In genomic region chr21:37552496-37553399, GRCh38 we compare ENCODE assay signal across 28 cellular contexts.
A peak's percentile ranks its signal among the peaks of the same experiment; 100 is the strongest.
DNase-seq lines count a peak whose midpoint lies in the region; ATAC-seq, FAIRE-seq and TF ChIP-seq lines count a peak whose summit lies in the region.
"Had no signal": no experiment of that assay in that cellular context is flagged by ENCODE, and none has a peak within 500 bp of the region (broad histone marks: within the 10 kb centered on the region; RNA-seq: fewer than 3 reads in every experiment).

No MANE protein-coding gene starts in this region.

- no peak overlapping the region for H3K4me2 ChIP-seq in astrocyte (ENCODE audit: low read length)
- H3K4me2 ChIP-seq in neural progenitor cell: no peak overlapping the region

- H3K79me2 ChIP-seq in astrocyte (ENCODE audit: insufficient read depth, low read length) (no peaks in the 10 kb centered on the region), neural progenitor cell (ENCODE audit: low read depth) (no peaks in the 10 kb centered on the region)

- WGBS in heart left ventricle, 4 donors: 54 to 72% (median 67%) methylated on average over 8 to 17 of the region's 17 CpGs
- WGBS in aorta, 2 donors: 72% methylated on average over 17 of the region's 17 CpGs

- H3K9ac ChIP-seq in astrocyte (ENCODE audit: low read length) (no peak overlapping the region), neural progenitor cell (no peak overlapping the region)

- no peak overlapping the region for H3K4me3 ChIP-seq in astrocyte (ENCODE audit: insufficient read depth, low read depth, low read length)
- no peak overlapping the region for H3K4me3 ChIP-seq in heart left ventricle
- H3K4me3 ChIP-seq in neural progenitor cell: no peak overlapping the region
- no peak overlapping the region for H3K4me3 ChIP-seq in aorta (ENCODE audit: low read length in 2 of 2)
- H3K4me3 ChIP-seq in CD8-positive, alpha-beta T cell (ENCODE audit: low read depth, low read length): no peak overlapping the region
- H3K4me3 ChIP-seq: HAP-1, right lobe of liver, vagina had no signal

- CTCF ChIA-PET in CD8-positive, alpha-beta T cell (lab: Charles Lee): no interaction called here

- no peak for DNase-seq in astrocyte (ENCODE audit: low read depth)
- peak in 4 of 5 donors; percentile 37 to 85 (median 51) for DNase-seq in heart left ventricle
- DNase-seq in neural progenitor cell (ENCODE audit: low spot score): no peak
- DNase-seq in aorta: peak in 1 of 2 donors; percentile 17
- DNase-seq in DMS114 treated with DMSO at 0.1 percent for 48 hours (lab: John Stamatoyannopoulos, UW; ENCODE audit: unreplicated experiment): no peak
- DNase-seq in CD8-positive, alpha-beta T cell: no peak
- DNase-seq: activated B cell treated with CpG ODN at 0.5 μM for 24 hours; activated CD4-positive, alpha-beta memory T cell treated with anti-CD3 and anti-CD28 coated beads, Interleukin-2, amount 10 ng/mL, durations not matched to agents 7 days and 5 days; activated naive CD4-positive, alpha-beta T cell treated with anti-CD3 and anti-CD28 coated beads for 36 hours; activated T-cell treated with anti-CD3 and anti-CD28 coated beads, Interleukin-2, amount 50 U/mL, for 1 hour; CD4-positive, alpha-beta memory T cell; DMS153; effector CD4-positive, alpha-beta T cell; erythroblast; foreskin keratinocyte; MM.1S; NCI-H1694; NCI-H2171; NCI-H526 treated with DMSO at 0.1 percent for 48 hours; occipital lobe; RPMI8226 had no signal

- no peaks in the 10 kb centered on the region for H3F3A ChIP-seq in neural progenitor cell (ENCODE audit: low read depth)

- no peak overlapping the region for H3K27ac Mint-ChIP-seq in astrocyte (ENCODE audit: unreplicated experiment)
- H3K27ac Mint-ChIP-seq in neural progenitor cell: peak overlapping the region; percentile 54
- no peak overlapping the region for H3K27ac Mint-ChIP-seq in CD8-positive, alpha-beta T cell
- H3K27ac Mint-ChIP-seq: activated B cell treated with CpG ODN at 0.5 μM for 24 hours; activated CD4-positive, alpha-beta memory T cell treated with anti-CD3 and anti-CD28 coated beads, Interleukin-2, amount 10 ng/mL, durations not matched to agents 7 days and 5 days; activated naive CD4-positive, alpha-beta T cell treated with anti-CD3 and anti-CD28 coated beads for 36 hours; stimulated activated memory B cell treated with anti-CD40 and anti-IgM and Interleukin-4, amounts not matched to agents 10 μg/mL and 1 μg/mL and 100 μg/mL, for 72 hours had no signal

- TF ChIP-seq CTCF in astrocyte (IDR thresholded peaks at IDR 0.05; ENCODE audit: insufficient read depth, low read depth, low read length): no peak
- no peak for TF ChIP-seq CTCF in heart left ventricle (IDR thresholded peaks at IDR 0.05)
- no peak for TF ChIP-seq CTCF in neural progenitor cell (IDR thresholded peaks at IDR 0.05)
- no peak for TF ChIP-seq CTCF in CD8-positive, alpha-beta T cell (IDR thresholded peaks at IDR 0.05)

- no peak for FAIRE-seq in astrocyte (lab: Jason Lieb, UNC)
- FAIRE-seq: keratinocyte had no signal

- H3K27me3 ChIP-seq in astrocyte (ENCODE audit: insufficient read depth, low read length) (no peaks in the 10 kb centered on the region), heart left ventricle (no peaks in the 10 kb centered on the region), neural progenitor cell (no peaks in the 10 kb centered on the region), aorta (ENCODE audit: control insufficient read depth in 1 of 2, insufficient read depth in 2 of 2, low read length in 1 of 2) (no peaks in the 10 kb centered on the region)
- H3K27me3 ChIP-seq in CD8-positive, alpha-beta T cell (ENCODE audit: insufficient read depth, low read length): no peaks in the 10 kb centered on the region
- H3K27me3 ChIP-seq: right lobe of liver, vagina had no signal

- H3K36me3 ChIP-seq in astrocyte (ENCODE audit: insufficient read depth, low read length): no peaks in the 10 kb centered on the region
- no peaks in the 10 kb centered on the region for H3K36me3 ChIP-seq in heart left ventricle
- no peaks in the 10 kb centered on the region for H3K36me3 ChIP-seq in neural progenitor cell
- no peaks in the 10 kb centered on the region for H3K36me3 ChIP-seq in aorta (ENCODE audit: control insufficient read depth in 1 of 2, insufficient read depth in 2 of 2, low read length in 1 of 2)
- H3K36me3 ChIP-seq in CD8-positive, alpha-beta T cell (ENCODE audit: insufficient read depth, low read length): no peaks in the 10 kb centered on the region
- H3K36me3 ChIP-seq: HAP-1, right lobe of liver, vagina had no signal

- H3K9me3 Mint-ChIP-seq in astrocyte (ENCODE audit: unreplicated experiment) (peaks cover 6% of the 10 kb centered on the region), neural progenitor cell (peaks cover 3% of the 10 kb centered on the region)
- H3K9me3 Mint-ChIP-seq in CD8-positive, alpha-beta T cell: no peaks in the 10 kb centered on the region
- H3K9me3 Mint-ChIP-seq: activated B cell treated with CpG ODN at 0.5 μM for 24 hours; activated CD4-positive, alpha-beta memory T cell treated with anti-CD3 and anti-CD28 coated beads, Interleukin-2, amount 10 ng/mL, durations not matched to agents 7 days and 5 days; activated naive CD4-positive, alpha-beta T cell treated with anti-CD3 and anti-CD28 coated beads for 36 hours; stimulated activated memory B cell treated with anti-CD40 and anti-IgM and Interleukin-4, amounts not matched to agents 10 μg/mL and 1 μg/mL and 100 μg/mL, for 72 hours had no signal

- peak; percentile 81 to 87 (median 84) for ATAC-seq in heart left ventricle
- peak; percentile 34 for ATAC-seq in aorta (ENCODE audit: low FRiP score)
- ATAC-seq in CD8-positive, alpha-beta T cell: no peak
- ATAC-seq in HG03139 (IDR thresholded peaks at IDR 0.05; ENCODE audit: unreplicated experiment): no peak
- ATAC-seq: foreskin keratinocyte; SK-N-SH treated with all-trans-retinoic acid at 6 μM for 48 hours; stimulated activated memory B cell treated with anti-CD40 and anti-IgM and Interleukin-4, amounts not matched to agents 10 μg/mL and 1 μg/mL and 100 μg/mL, for 72 hours had no signal

- H2AFZ ChIP-seq in astrocyte (ENCODE audit: low read depth, low read length) (no peak overlapping the region), neural progenitor cell (replicated peaks) (no peak overlapping the region)

- TF ChIP-seq POLR2A in heart left ventricle (IDR thresholded peaks at IDR 0.05): peak in 1 of 2 donors; percentile 19

- H3K4me3 Mint-ChIP-seq in astrocyte (ENCODE audit: unreplicated experiment): peak overlapping the region; percentile 40
- H3K4me3 Mint-ChIP-seq in neural progenitor cell: no peak overlapping the region
- H3K4me3 Mint-ChIP-seq in CD8-positive, alpha-beta T cell: no peak overlapping the region
- H3K4me3 Mint-ChIP-seq: activated B cell treated with CpG ODN at 0.5 μM for 24 hours; activated CD4-positive, alpha-beta memory T cell treated with anti-CD3 and anti-CD28 coated beads, Interleukin-2, amount 10 ng/mL, durations not matched to agents 7 days and 5 days; activated naive CD4-positive, alpha-beta T cell treated with anti-CD3 and anti-CD28 coated beads for 36 hours; CD4-positive, alpha-beta memory T cell; stimulated activated memory B cell treated with anti-CD40 and anti-IgM and Interleukin-4, amounts not matched to agents 10 μg/mL and 1 μg/mL and 100 μg/mL, for 72 hours had no signal

- intact Hi-C loops in heart left ventricle (cut with DNase I) (loop anchor here in 2 of 10 donors (1.0 to 2.0 kb wide), 2 partner anchors 20 to 21 kb away; no protein-coding TSS in a partner anchor), aorta (cut with DNase I) (no loop called here)
- intact Hi-C loops in CD8-positive, alpha-beta T cell (cut with DNase I, micrococcal nuclease): no loop called here

- H3K9me3 ChIP-seq in astrocyte (ENCODE audit: insufficient read depth, low read depth, low read length) (no peaks in the 10 kb centered on the region), heart left ventricle (no peaks in the 10 kb centered on the region), neural progenitor cell (ENCODE audit: low read depth) (no peaks in the 10 kb centered on the region), aorta (ENCODE audit: control insufficient read depth, low read length) (no peaks in the 10 kb centered on the region)
- H3K9me3 ChIP-seq in CD8-positive, alpha-beta T cell (ENCODE audit: low read length): no peaks in the 10 kb centered on the region
- H3K9me3 ChIP-seq: HAP-1, right lobe of liver, vagina had no signal

- H4K20me1 ChIP-seq in astrocyte (ENCODE audit: insufficient read depth, low read length) (no peaks in the 10 kb centered on the region), neural progenitor cell (ENCODE audit: low read depth) (no peaks in the 10 kb centered on the region)

- H3K36me3 Mint-ChIP-seq in astrocyte (ENCODE audit: low read depth, unreplicated experiment) (no peaks in the 10 kb centered on the region), neural progenitor cell (no peaks in the 10 kb centered on the region)
- no peaks in the 10 kb centered on the region for H3K36me3 Mint-ChIP-seq in CD8-positive, alpha-beta T cell
- H3K36me3 Mint-ChIP-seq: CD4-positive, alpha-beta memory T cell; stimulated activated memory B cell treated with anti-CD40 and anti-IgM and Interleukin-4, amounts not matched to agents 10 μg/mL and 1 μg/mL and 100 μg/mL, for 72 hours had no signal

- POLR2A ChIA-PET in CD8-positive, alpha-beta T cell (lab: Charles Lee): no interaction called here

- H3K4me1 ChIP-seq in astrocyte (ENCODE audit: insufficient read depth, low read length): no peaks in the 10 kb centered on the region
- H3K4me1 ChIP-seq in heart left ventricle: peaks cover 0 to 43% (median 23%) of the 10 kb centered on the region in 12 donors
- no peaks in the 10 kb centered on the region for H3K4me1 ChIP-seq in neural progenitor cell
- H3K4me1 ChIP-seq in aorta (ENCODE audit: control insufficient read depth in 1 of 2, insufficient read depth in 2 of 2, low read length in 2 of 2): no peaks in the 10 kb centered on the region
- H3K4me1 ChIP-seq in CD8-positive, alpha-beta T cell (ENCODE audit: insufficient read depth, low read length): no peaks in the 10 kb centered on the region
- H3K4me1 ChIP-seq: foreskin keratinocyte, right lobe of liver had no signal

- H3K4me1 Mint-ChIP-seq in astrocyte (ENCODE audit: low read depth, unreplicated experiment): peaks cover 15% of the 10 kb centered on the region
- peaks cover 28% of the 10 kb centered on the region for H3K4me1 Mint-ChIP-seq in neural progenitor cell
- H3K4me1 Mint-ChIP-seq in CD8-positive, alpha-beta T cell (ENCODE audit: low read depth): peaks cover 3% of the 10 kb centered on the region

- no peak overlapping the region for H3K27ac ChIP-seq in astrocyte (ENCODE audit: low read depth, low read length)
- H3K27ac ChIP-seq in heart left ventricle: peak overlapping the region; percentile 37 to 86 (median 70)
- no peak overlapping the region for H3K27ac ChIP-seq in neural progenitor cell
- no peak overlapping the region for H3K27ac ChIP-seq in aorta (ENCODE audit: low read depth in 1 of 2, low read length in 2 of 2)
- no peak overlapping the region for H3K27ac ChIP-seq in CD8-positive, alpha-beta T cell (ENCODE audit: low read depth, low read length)
- H3K27ac ChIP-seq: foreskin keratinocyte, right lobe of liver had no signal

- peaks cover 9% of the 10 kb centered on the region for H3K27me3 Mint-ChIP-seq in astrocyte (ENCODE audit: low read depth, unreplicated experiment)
- H3K27me3 Mint-ChIP-seq in neural progenitor cell (ENCODE audit: insufficient read depth, low read depth): peaks cover 9% of the 10 kb centered on the region
- peaks cover 28% of the 10 kb centered on the region for H3K27me3 Mint-ChIP-seq in CD8-positive, alpha-beta T cell (ENCODE audit: low read depth)

Comparison
In these comparisons a context has a peak if more than half of its experiments do, and no peak if none do; other contexts are left out.
1. DNase-seq: peak in heart left ventricle (4 of 5); none in astrocyte (single experiment), neural progenitor cell (single experiment), DMS114 treated with DMSO at 0.1 percent for 48 hours (single experiment) and CD8-positive, alpha-beta T cell (0 of 7).
2. H3K27ac ChIP-seq: peak in heart left ventricle (12 of 12); none in astrocyte (single experiment), neural progenitor cell (single experiment), aorta (0 of 2) and CD8-positive, alpha-beta T cell (single experiment).
3. ATAC-seq: peak in heart left ventricle (4 of 4) and aorta (single experiment); none in CD8-positive, alpha-beta T cell (single experiment) and HG03139 (single experiment).